ENCODE assay signal across 1 cellular context in genomic region chr3:134211797-134212196, GRCh38.
TF ChIP-seq lines count a peak whose summit lies in the region.

No MANE protein-coding gene starts in this region.

TF ChIP-seq in HCT116, 20 proteins besides CTCF, POLR2A, EP300 and RAD21 (continued from another document):
- TF ChIP-seq, protein P1, sequence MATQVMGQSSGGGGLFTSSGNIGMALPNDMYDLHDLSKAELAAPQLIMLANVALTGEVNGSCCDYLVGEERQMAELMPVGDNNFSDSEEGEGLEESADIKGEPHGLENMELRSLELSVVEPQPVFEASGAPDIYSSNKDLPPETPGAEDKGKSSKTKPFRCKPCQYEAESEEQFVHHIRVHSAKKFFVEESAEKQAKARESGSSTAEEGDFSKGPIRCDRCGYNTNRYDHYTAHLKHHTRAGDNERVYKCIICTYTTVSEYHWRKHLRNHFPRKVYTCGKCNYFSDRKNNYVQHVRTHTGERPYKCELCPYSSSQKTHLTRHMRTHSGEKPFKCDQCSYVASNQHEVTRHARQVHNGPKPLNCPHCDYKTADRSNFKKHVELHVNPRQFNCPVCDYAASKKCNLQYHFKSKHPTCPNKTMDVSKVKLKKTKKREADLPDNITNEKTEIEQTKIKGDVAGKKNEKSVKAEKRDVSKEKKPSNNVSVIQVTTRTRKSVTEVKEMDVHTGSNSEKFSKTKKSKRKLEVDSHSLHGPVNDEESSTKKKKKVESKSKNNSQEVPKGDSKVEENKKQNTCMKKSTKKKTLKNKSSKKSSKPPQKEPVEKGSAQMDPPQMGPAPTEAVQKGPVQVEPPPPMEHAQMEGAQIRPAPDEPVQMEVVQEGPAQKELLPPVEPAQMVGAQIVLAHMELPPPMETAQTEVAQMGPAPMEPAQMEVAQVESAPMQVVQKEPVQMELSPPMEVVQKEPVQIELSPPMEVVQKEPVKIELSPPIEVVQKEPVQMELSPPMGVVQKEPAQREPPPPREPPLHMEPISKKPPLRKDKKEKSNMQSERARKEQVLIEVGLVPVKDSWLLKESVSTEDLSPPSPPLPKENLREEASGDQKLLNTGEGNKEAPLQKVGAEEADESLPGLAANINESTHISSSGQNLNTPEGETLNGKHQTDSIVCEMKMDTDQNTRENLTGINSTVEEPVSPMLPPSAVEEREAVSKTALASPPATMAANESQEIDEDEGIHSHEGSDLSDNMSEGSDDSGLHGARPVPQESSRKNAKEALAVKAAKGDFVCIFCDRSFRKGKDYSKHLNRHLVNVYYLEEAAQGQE (IDR thresholded peaks at IDR 0.05; ENCODE audit: low read depth): no peak
- TF ChIP-seq, protein P2, sequence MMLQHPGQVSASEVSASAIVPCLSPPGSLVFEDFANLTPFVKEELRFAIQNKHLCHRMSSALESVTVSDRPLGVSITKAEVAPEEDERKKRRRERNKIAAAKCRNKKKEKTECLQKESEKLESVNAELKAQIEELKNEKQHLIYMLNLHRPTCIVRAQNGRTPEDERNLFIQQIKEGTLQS (IDR thresholded peaks at IDR 0.05): no peak
- no peak for TF ChIP-seq TCF7L2 (IDR thresholded peaks at IDR 0.05; ENCODE audit: borderline replicate concordance, extremely low read depth, insufficient read depth, insufficient read length)
- no peak for TF ChIP-seq ZNF274 (IDR thresholded peaks at IDR 0.05; ENCODE audit: low read depth, low read length)
- TF ChIP-seq SP1 (IDR thresholded peaks at IDR 0.05; ENCODE audit: low read depth): no peak
- no peak for TF ChIP-seq POLR2AphosphoS5 (IDR thresholded peaks at IDR 0.05; ENCODE audit: low read depth, low read length)
